35 cellular contexts compared by ENCODE assay signal in genomic region chr20:63359937-63360849, GRCh38. TPM values are rescaled to one million over a fixed set of nuclear protein-coding genes. Genes with fewer than 3 reads are reported as not detected.
DNase-seq lines count a peak whose midpoint lies in the region; FAIRE-seq and TF ChIP-seq lines count a peak whose summit lies in the region.
"Had no signal": no experiment of that assay in that cellular context is flagged by ENCODE, and none has a peak within 500 bp of the region (broad histone marks: within the 10 kb centered on the region; RNA-seq: fewer than 3 reads in every experiment).

No MANE protein-coding gene starts in this region.

- no peaks in the 10 kb centered on the region for H3K4me1 Mint-ChIP-seq in endothelial cell (ENCODE audit: unreplicated experiment)

- intact Hi-C loops in tibial artery (cut with DNase I; ENCODE audit: low total_unique reads) = no loop called here

- H3K9ac ChIP-seq in ES-I3 (ENCODE audit: low read depth, low read length) = peak overlapping the region; percentile 42; the same call in 1 of the 2 replicates
- peak overlapping the region; percentile 74 for H3K9ac ChIP-seq in neural cell (ENCODE audit: low read length)
- H3K9ac ChIP-seq: KMS-11, SK-N-SH had no signal

- H3K79me2 ChIP-seq in hepatocyte (no peaks in the 10 kb centered on the region), neural cell (replicated peaks; ENCODE audit: insufficient read depth, low read length) (no peaks in the 10 kb centered on the region)

- H3K36me3 Mint-ChIP-seq in endothelial cell (ENCODE audit: low read depth, unreplicated experiment) = no peaks in the 10 kb centered on the region
- H3K36me3 Mint-ChIP-seq: naive thymus-derived CD8-positive, alpha-beta T cell; stimulated activated effector memory CD8-positive, alpha-beta T cell treated with anti-CD3 and anti-CD28 coated beads, Interleukin-12 subunit alpha, Interleukin-12 subunit beta, amount 100 ng/mL, for 72 hours had no signal

- DNase-seq in WERI-Rb-1 (no peak), hepatocyte (ENCODE audit: low spot score) (no peak), endothelial cell (ENCODE audit: low spot score) (no peak), DMS114 treated with DMSO at 0.1 percent for 48 hours (lab: John Stamatoyannopoulos, UW; ENCODE audit: unreplicated experiment) (no peak), tibial artery (no peak), HTR-8/SVneo (ENCODE audit: insufficient read length, low spot score) (no peak)
- DNase-seq: activated naive CD4-positive, alpha-beta T cell; activated T-cell treated with anti-CD3 and anti-CD28 coated beads, Interleukin-2, amount 50 U/mL, for 24 hours; BE2C; body of pancreas; effector CD8-positive, alpha-beta T cell; GDM1; MM.1S; naive thymus-derived CD8-positive, alpha-beta T cell; NCI-H1436 treated with DMSO at 0.1 percent for 48 hours; NCI-H2107; NCI-H446; NCI-H774; ovary; stimulated activated CD4-positive, alpha-beta T cell treated with anti-CD3 and anti-CD28 coated beads, Interleukin-4, amount 100 ng/mL, for 24 hours; upper lobe of right lung had no signal

- H3K4me1 ChIP-seq in ES-I3 (ENCODE audit: insufficient read depth, low read length) (no peaks in the 10 kb centered on the region; the same call in 1 of the 2 replicates), hepatocyte (ENCODE audit: insufficient read depth) (no peaks in the 10 kb centered on the region), tibial artery (peaks cover 0 to 14% (median 8%) of the 10 kb centered on the region in 4 donors)
- H3K4me1 ChIP-seq: BE2C, upper lobe of right lung had no signal

- TF ChIP-seq RAD21 in neural cell (conservative IDR thresholded peaks at IDR 0.05) = no peak

- H3K4me3 ChIP-seq in WERI-Rb-1 (ENCODE audit: low read depth, low read length) (peak overlapping the region; percentile 54), hepatocyte (no peak overlapping the region), neural cell (ENCODE audit: low read length) (peak overlapping the region; percentile 85), tibial artery (no peak overlapping the region)
- H3K4me3 ChIP-seq: body of pancreas, ovary, upper lobe of right lung had no signal

- H3K9me2 ChIP-seq in hepatocyte (replicated peaks; ENCODE audit: insufficient read depth) (no peaks in the 10 kb centered on the region), neural cell (ENCODE audit: insufficient read depth, low read length) (no peaks in the 10 kb centered on the region)
- H3K9me2 ChIP-seq: SK-N-SH had no signal

- H4K20me1 ChIP-seq in hepatocyte (ENCODE audit: insufficient read depth, poor library complexity, severe bottlenecking) (no peaks in the 10 kb centered on the region), neural cell (ENCODE audit: insufficient read depth) (no peaks in the 10 kb centered on the region)

- H3F3A ChIP-seq in neural cell (ENCODE audit: insufficient read depth, low read length, poor library complexity, severe bottlenecking) = no peaks in the 10 kb centered on the region

- H3K36me3 ChIP-seq in ES-I3 (ENCODE audit: insufficient read depth, low read length) = no peaks in the 10 kb centered on the region
- H3K36me3 ChIP-seq in WERI-Rb-1 = no peaks in the 10 kb centered on the region
- no peaks in the 10 kb centered on the region for H3K36me3 ChIP-seq in hepatocyte (replicated peaks; ENCODE audit: insufficient read depth, low read depth)
- H3K36me3 ChIP-seq in neural cell (ENCODE audit: insufficient read depth, low read length) = no peaks in the 10 kb centered on the region
- no peaks in the 10 kb centered on the region for H3K36me3 ChIP-seq in tibial artery
- H3K36me3 ChIP-seq: BE2C, heart left ventricle, ovary, upper lobe of right lung had no signal

- H3K27me3 Mint-ChIP-seq in endothelial cell (ENCODE audit: unreplicated experiment) = peaks cover 7% of the 10 kb centered on the region

- H3K27ac ChIP-seq in WERI-Rb-1 (no peak overlapping the region), hepatocyte (no peak overlapping the region), neural cell (ENCODE audit: low read length) (no peak overlapping the region), tibial artery (no peak overlapping the region)
- H3K27ac ChIP-seq: body of pancreas, heart left ventricle, KMS-11, ovary, RWPE1, upper lobe of right lung had no signal

- H2AFZ ChIP-seq in hepatocyte (no peak overlapping the region), neural cell (ENCODE audit: low read depth, low read length) (no peak overlapping the region)

- no peaks in the 10 kb centered on the region for H3K9me3 ChIP-seq in ES-I3 (ENCODE audit: control insufficient read depth, insufficient read depth, low read length)
- H3K9me3 ChIP-seq in WERI-Rb-1 (ENCODE audit: severe bottlenecking) = no peaks in the 10 kb centered on the region
- no peaks in the 10 kb centered on the region for H3K9me3 ChIP-seq in hepatocyte (ENCODE audit: low read depth)
- no peaks in the 10 kb centered on the region for H3K9me3 ChIP-seq in neural cell (ENCODE audit: low read length)
- no peaks in the 10 kb centered on the region for H3K9me3 ChIP-seq in tibial artery
- H3K9me3 ChIP-seq: BE2C, body of pancreas, heart left ventricle, ovary, SK-N-SH, upper lobe of right lung had no signal

- no peak for FAIRE-seq in HTR-8/SVneo (lab: Jason Lieb, UNC)
- FAIRE-seq: GM19239, TTC549 had no signal

- H3K4me2 ChIP-seq in hepatocyte = peak overlapping the region; percentile 73
- H3K4me2 ChIP-seq in neural cell (ENCODE audit: low read length) = peak overlapping the region; percentile 80
- H3K4me2 ChIP-seq: KMS-11, SK-N-SH had no signal

- no peak overlapping the region for H3K4me3 Mint-ChIP-seq in endothelial cell (ENCODE audit: unreplicated experiment)
- H3K4me3 Mint-ChIP-seq: activated T-cell treated with anti-CD3 and anti-CD28 coated beads, Interleukin-2, amount 50 U/mL, for 24 hours; stimulated activated effector memory CD8-positive, alpha-beta T cell treated with anti-CD3 and anti-CD28 coated beads, Interleukin-12 subunit alpha, Interleukin-12 subunit beta, amount 100 ng/mL, for 72 hours; T-helper 1 cell treated with Interleukin-12 subunit alpha and Interleukin-12 subunit beta and Interleukin-4 antibody, amounts not matched to agents 30 μg/mL and 1 μg/mL, for 36 hours had no signal

- TF ChIP-seq CTCF in WERI-Rb-1 (IDR thresholded peaks at IDR 0.05; ENCODE audit: low read depth, low read length) = no peak
- no peak for TF ChIP-seq CTCF in hepatocyte (IDR thresholded peaks at IDR 0.05; ENCODE audit: poor library complexity)
- no peak for TF ChIP-seq CTCF in neural cell (IDR thresholded peaks at IDR 0.05; ENCODE audit: poor library complexity, severe bottlenecking)
- no peak for TF ChIP-seq CTCF in endothelial cell (IDR thresholded peaks at IDR 0.05; ENCODE audit: unreplicated experiment)
- TF ChIP-seq CTCF in tibial artery (IDR thresholded peaks at IDR 0.05) = no peak

- no peak for TF ChIP-seq EP300 in neural cell (conservative IDR thresholded peaks at IDR 0.05; ENCODE audit: poor library complexity, severe bottlenecking)

- 62% methylated on average over 30 of the region's 38 CpGs for WGBS in hepatocyte (ENCODE audit: low lambda C conversion rate, missing lambda C conversion rate)

- no peaks in the 10 kb centered on the region for H3K27me3 ChIP-seq in WERI-Rb-1 (ENCODE audit: insufficient read depth, low read depth, severe bottlenecking)
- peaks cover 31% of the 10 kb centered on the region for H3K27me3 ChIP-seq in hepatocyte
- H3K27me3 ChIP-seq in neural cell (ENCODE audit: insufficient read depth, low read depth, low read length) = no peaks in the 10 kb centered on the region
- H3K27me3 ChIP-seq in tibial artery = peaks cover 0 to 90% of the 10 kb centered on the region in 2 donors
- H3K27me3 ChIP-seq: ovary had no signal

- no peaks in the 10 kb centered on the region for H3K9me3 Mint-ChIP-seq in endothelial cell (ENCODE audit: unreplicated experiment)
- H3K9me3 Mint-ChIP-seq: activated T-cell treated with anti-CD3 and anti-CD28 coated beads, Interleukin-2, amount 50 U/mL, for 24 hours; stimulated activated effector memory CD8-positive, alpha-beta T cell treated with anti-CD3 and anti-CD28 coated beads, Interleukin-12 subunit alpha, Interleukin-12 subunit beta, amount 100 ng/mL, for 72 hours; T-helper 1 cell treated with Interleukin-12 subunit alpha and Interleukin-12 subunit beta and Interleukin-4 antibody, amounts not matched to agents 30 μg/mL and 1 μg/mL, for 36 hours had no signal

- no peak overlapping the region for H3K27ac Mint-ChIP-seq in endothelial cell (ENCODE audit: unreplicated experiment)
- H3K27ac Mint-ChIP-seq: activated T-cell treated with anti-CD3 and anti-CD28 coated beads, Interleukin-2, amount 50 U/mL, for 24 hours; naive thymus-derived CD8-positive, alpha-beta T cell; stimulated activated effector memory CD8-positive, alpha-beta T cell treated with anti-CD3 and anti-CD28 coated beads, Interleukin-12 subunit alpha, Interleukin-12 subunit beta, amount 100 ng/mL, for 72 hours; T-helper 1 cell treated with Interleukin-12 subunit alpha and Interleukin-12 subunit beta and Interleukin-4 antibody, amounts not matched to agents 30 μg/mL and 1 μg/mL, for 36 hours had no signal

TF ChIP-seq in neural cell, 6 proteins besides CTCF, POLR2A, EP300 and RAD21 (continues in another document):
- no peak for TF ChIP-seq REST (IDR thresholded peaks at IDR 0.05; ENCODE audit: borderline replicate concordance)

RNA-seq across cellular contexts. Expression of gene CHRNA4, which starts 1.0 kb away (rescaled TPM):
- total RNA-seq in hepatocyte (0.12 TPM in 1 of 2 replicates, not detected in the other), endothelial cell (ENCODE audit: unreplicated experiment) (2.6 TPM)
- polyA plus RNA-seq in hepatocyte (0.25 TPM in 1 of 2 replicates, not detected in the other), neural cell (6.8 and 10.5 TPM in 2 replicates)
- 14.6 and 16.2 TPM in 2 replicates for polyA minus RNA-seq in neural cell
- total RNA-seq: activated CD8-positive, alpha-beta memory T cell treated with anti-CD3 and anti-CD28 coated beads for 36 hours; body of pancreas; HT1080; naive thymus-derived CD8-positive, alpha-beta T cell; subcutaneous adipose tissue had no signal
- polyA plus RNA-seq: adipose tissue; naive thymus-derived CD8-positive, alpha-beta T cell; SK-N-SH had no signal

Comparison
In these comparisons a context has a peak if more than half of its experiments do, and no peak if none do; other contexts are left out.
1. H3K4me3 ChIP-seq: peak in WERI-Rb-1 (single experiment) and neural cell (single experiment); none in hepatocyte (single experiment) and tibial artery (0 of 2).